9 cellular contexts compared by ENCODE assay signal in the genomic region with DNA sequence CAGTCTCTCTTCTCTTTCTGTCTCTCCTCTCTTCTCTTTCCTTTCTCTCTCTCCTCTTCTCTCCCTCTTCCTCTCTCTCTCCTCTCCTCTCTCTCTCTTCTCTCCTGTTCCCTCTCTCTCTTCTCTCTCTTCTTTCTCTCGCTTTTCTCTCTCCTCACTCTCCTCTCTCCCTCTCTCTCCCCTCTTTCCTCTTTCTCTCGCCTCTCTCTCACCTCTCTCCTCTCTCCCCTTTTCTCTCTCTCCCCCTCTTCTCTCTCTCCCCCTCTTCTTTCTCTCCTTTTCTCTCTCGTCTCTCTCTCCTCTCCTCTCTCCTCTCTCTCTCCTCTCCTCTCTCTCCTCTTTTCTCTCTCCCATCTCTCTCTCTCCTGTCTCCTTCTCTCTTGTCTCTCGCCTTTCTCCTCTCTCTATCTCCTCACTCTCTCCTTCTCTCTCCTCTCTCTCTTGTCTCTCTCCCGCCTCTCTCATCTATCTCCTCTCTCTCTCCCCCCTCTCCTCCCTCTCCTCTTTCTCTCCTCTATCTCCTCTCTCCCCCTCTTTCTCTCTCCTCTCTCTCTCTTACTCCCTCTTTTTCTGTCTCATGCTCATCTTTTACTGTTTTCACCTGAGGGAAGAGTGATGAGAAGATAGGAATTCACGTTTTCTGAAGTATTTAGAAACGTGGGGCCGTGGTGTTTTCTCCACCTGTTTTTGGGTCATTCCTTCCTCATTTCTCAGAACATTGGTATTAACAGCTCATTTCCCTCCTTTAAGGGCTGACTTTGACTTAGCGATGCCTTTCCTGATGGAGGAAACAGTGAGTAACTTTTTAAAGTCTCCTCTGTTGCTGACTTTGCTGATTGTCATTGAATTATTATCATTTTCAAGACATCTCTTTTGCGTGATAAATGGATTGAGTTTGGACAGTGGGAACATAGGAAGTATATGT.
A peak's percentile ranks its signal among the peaks of the same experiment; 100 is the strongest.
DNase-seq lines count a peak whose midpoint lies in the region; ATAC-seq and TF ChIP-seq lines count a peak whose summit lies in the region.
"Had no signal": no experiment of that assay in that cellular context is flagged by ENCODE, and none has a peak within 500 bp of the region (broad histone marks: within the 10 kb centered on the region; RNA-seq: fewer than 3 reads in every experiment).

No MANE protein-coding gene starts in this region.

- TF ChIP-seq CTCF in left lung (IDR thresholded peaks at IDR 0.05) (no peak), type B pancreatic cell (conservative IDR thresholded peaks at IDR 0.05) (no peak)

- H3K36me3 ChIP-seq in adipocyte (ENCODE audit: control insufficient read depth, insufficient read depth, low read length, severe bottlenecking) (no peaks in the 10 kb centered on the region), left lung (peaks cover 0 to 4% of the 10 kb centered on the region in 2 donors)

- H3K27ac ChIP-seq in left lung = peak overlapping the region in 1 of 2 donors; percentile 81

- H3K27ac Mint-ChIP-seq in activated naive CD4-positive, alpha-beta T cell treated with anti-CD3 and anti-CD28 coated beads, Interleukin-2, amount 50 U/mL, for 24 hours = peak overlapping the region; percentile 67
- peak overlapping the region; percentile 80 for H3K27ac Mint-ChIP-seq in type B pancreatic cell

- peaks cover 14% of the 10 kb centered on the region for H3K4me1 ChIP-seq in adipocyte (ENCODE audit: control insufficient read depth, insufficient read depth, low read length)
- H3K4me1 ChIP-seq in left lung = peaks cover 0 to 34% of the 10 kb centered on the region in 2 donors

- intact Hi-C loops in left lung (cut with DNase I) = no loop called here
- intact Hi-C loops in left colon (cut with DNase I, micrococcal nuclease) = no loop called here

- no peaks in the 10 kb centered on the region for H3K27me3 Mint-ChIP-seq in activated naive CD4-positive, alpha-beta T cell treated with anti-CD3 and anti-CD28 coated beads, Interleukin-2, amount 50 U/mL, for 24 hours
- no peaks in the 10 kb centered on the region for H3K27me3 Mint-ChIP-seq in type B pancreatic cell

- no peaks in the 10 kb centered on the region for H3K9me3 Mint-ChIP-seq in activated naive CD4-positive, alpha-beta T cell treated with anti-CD3 and anti-CD28 coated beads, Interleukin-2, amount 50 U/mL, for 24 hours
- no peaks in the 10 kb centered on the region for H3K9me3 Mint-ChIP-seq in type B pancreatic cell

- H3K27me3 ChIP-seq in adipocyte (replicated peaks; ENCODE audit: control insufficient read depth, insufficient read depth, low read length) = no peaks in the 10 kb centered on the region
- H3K27me3 ChIP-seq in left lung = no peaks in the 10 kb centered on the region

- H3K9me3 ChIP-seq in adipocyte (ENCODE audit: control insufficient read depth, low read length) (no peaks in the 10 kb centered on the region), left lung (no peaks in the 10 kb centered on the region)

- peaks cover 17% of the 10 kb centered on the region for H3K36me3 Mint-ChIP-seq in activated naive CD4-positive, alpha-beta T cell treated with anti-CD3 and anti-CD28 coated beads, Interleukin-2, amount 50 U/mL, for 24 hours
- H3K36me3 Mint-ChIP-seq in type B pancreatic cell = peaks cover 25% of the 10 kb centered on the region

- H3K4me1 Mint-ChIP-seq in activated naive CD4-positive, alpha-beta T cell treated with anti-CD3 and anti-CD28 coated beads, Interleukin-2, amount 50 U/mL, for 24 hours = peaks cover 50% of the 10 kb centered on the region
- peaks cover 21% of the 10 kb centered on the region for H3K4me1 Mint-ChIP-seq in type B pancreatic cell (ENCODE audit: unreplicated experiment)

- peak overlapping the region; percentile 89 for H3K4me3 Mint-ChIP-seq in activated naive CD4-positive, alpha-beta T cell treated with anti-CD3 and anti-CD28 coated beads, Interleukin-2, amount 50 U/mL, for 24 hours
- peak overlapping the region; percentile 92 for H3K4me3 Mint-ChIP-seq in type B pancreatic cell

- DNase-seq in activated naive CD4-positive, alpha-beta T cell treated with anti-CD3 and anti-CD28 coated beads, Interleukin-2, amount 50 U/mL, for 16 hours = no peak
- DNase-seq in adipocyte (ENCODE audit: low read depth) = peak; percentile 23
- DNase-seq in left lung = no peak
- no peak for DNase-seq in type B pancreatic cell (ENCODE audit: extremely low spot score, unreplicated experiment)
- DNase-seq in DMS153 treated with DMSO at 0.1 percent for 48 hours (lab: John Stamatoyannopoulos, UW; ENCODE audit: unreplicated experiment) = no peak
- DNase-seq in stimulated activated CD4-positive, alpha-beta T cell treated with anti-CD3 and anti-CD28 coated beads, Interleukin-4, amount 100 ng/mL, for 4 hours = no peak
- no peak for DNase-seq in left colon
- DNase-seq: substantia nigra had no signal

- peak overlapping the region; percentile 75 for H3K9ac ChIP-seq in adipocyte (ENCODE audit: low read length)

- peak overlapping the region; percentile 93 for H3K4me3 ChIP-seq in adipocyte (ENCODE audit: low read length)
- H3K4me3 ChIP-seq in left lung = peak overlapping the region; percentile 71 to 73

- ATAC-seq in left lung = no peak
- no peak for ATAC-seq in left colon
